21 cellular contexts compared by ENCODE assay signal in the genomic region with DNA sequence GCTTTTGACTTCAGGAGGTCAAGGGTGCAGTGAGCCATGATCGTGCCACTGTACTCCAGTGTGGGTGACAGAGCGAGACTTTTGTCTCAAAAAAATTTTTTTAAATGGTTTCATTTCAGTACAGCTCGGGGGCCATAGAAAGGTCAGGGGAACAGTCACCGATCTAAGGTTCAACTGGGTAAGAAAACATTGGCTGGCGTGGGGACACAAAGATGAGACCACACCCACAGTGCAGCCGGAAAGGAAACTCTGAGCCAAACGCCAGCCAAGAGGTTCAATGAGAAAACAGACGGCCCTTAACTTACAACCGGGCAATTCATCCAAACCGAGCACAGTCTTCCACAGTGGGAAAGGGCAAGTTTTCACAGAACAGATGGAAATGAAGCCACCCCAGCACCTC.
"Had no signal": no experiment of that assay in that cellular context is flagged by ENCODE, and none has a peak within 500 bp of the region (broad histone marks: within the 10 kb centered on the region; RNA-seq: fewer than 3 reads in every experiment).

No MANE protein-coding gene starts in this region.

- H3K27ac ChIP-seq: esophagus muscularis mucosa, gastrocnemius medialis, left lung, sigmoid colon, upper lobe of right lung, VCaP had no signal

- H3K4me2 ChIP-seq: smooth muscle cell had no signal

- H3K4me3 ChIP-seq: dorsolateral prefrontal cortex, esophagus muscularis mucosa, gastrocnemius medialis, left lung, sigmoid colon, smooth muscle cell, upper lobe of right lung had no signal

- H3K27me3 ChIP-seq: dorsolateral prefrontal cortex, esophagus muscularis mucosa, gastrocnemius medialis, left lung, sigmoid colon, upper lobe of right lung had no signal

- ATAC-seq: activated CD8-positive, alpha-beta T cell treated with anti-CD3 and anti-CD28 coated beads, Interleukin-2, amount 10 ng/mL, durations not matched to agents 7 days and 5 days; effector memory CD8-positive, alpha-beta T cell; gastrocnemius medialis; left lung; SK-N-SH treated with all-trans-retinoic acid at 6 μM for 48 hours; upper lobe of right lung had no signal

- H3K9me3 ChIP-seq: esophagus muscularis mucosa, gastrocnemius medialis, left lung, sigmoid colon, upper lobe of right lung had no signal

- DNase-seq: activated CD4-positive, alpha-beta T cell treated with anti-CD3 and anti-CD28 coated beads for 1 hour; activated CD4-positive, alpha-beta T cell treated with anti-CD3 and anti-CD28 coated beads, Interleukin-2, amount 50 U/mL, for 1 hour; activated CD8-positive, alpha-beta T cell treated with anti-CD3 and anti-CD28 coated beads, Interleukin-2, amount 10 ng/mL, durations not matched to agents 7 days and 5 days; activated gamma-delta T cell; activated naive CD4-positive, alpha-beta T cell treated with anti-CD3 and anti-CD28 coated beads, Interleukin-2, amount 50 U/mL, for 16 hours; caudate nucleus; dorsolateral prefrontal cortex; effector memory CD8-positive, alpha-beta T cell; gastrocnemius medialis; head of caudate nucleus; islet precursor cell; left lung; occipital lobe; sigmoid colon; stimulated activated CD4-positive, alpha-beta T cell treated with anti-CD3 and anti-CD28 coated beads, Interleukin-4, amount 100 ng/mL, for 1 hour; stimulated activated naive CD4-positive, alpha-beta T cell; upper lobe of right lung had no signal

- H3K4me1 ChIP-seq: gastrocnemius medialis, left lung, sigmoid colon, upper lobe of right lung had no signal
